Comparison of ENCODE assay signal across 11 cellular contexts in the genomic region with DNA sequence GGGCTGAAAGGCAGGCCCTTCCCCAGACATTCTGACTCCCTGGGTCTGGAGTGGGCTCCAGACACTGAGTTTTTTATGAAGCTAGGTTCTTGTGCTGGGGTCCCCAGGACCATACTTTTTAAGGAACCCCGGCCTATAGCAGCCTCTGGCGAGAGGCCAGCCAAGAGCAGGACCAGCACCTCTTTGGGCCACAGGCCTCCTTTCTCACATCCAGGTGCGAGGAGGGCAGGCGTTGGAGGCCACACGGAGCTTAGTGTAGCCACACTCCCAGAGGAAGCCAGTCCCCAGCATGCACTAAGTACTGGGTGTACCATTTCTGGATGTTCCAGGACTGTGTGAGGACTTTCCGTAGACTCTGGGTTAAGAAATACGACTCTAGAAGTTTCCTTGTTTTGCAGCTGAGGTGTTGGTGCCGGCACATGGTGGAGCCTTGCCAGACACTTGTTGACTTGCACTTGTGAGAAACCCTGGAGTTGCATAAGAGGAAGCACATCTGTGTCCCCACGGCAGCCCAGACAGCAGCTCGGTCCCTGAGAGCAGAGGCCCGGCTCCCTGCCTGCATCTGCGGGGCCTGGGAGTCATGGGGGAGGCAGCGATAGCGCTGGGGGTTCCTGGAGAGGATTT.
DNase-seq lines count a peak whose midpoint lies in the region; ATAC-seq and TF ChIP-seq lines count a peak whose summit lies in the region.
"Had no signal": no experiment of that assay in that cellular context is flagged by ENCODE, and none has a peak within 500 bp of the region (broad histone marks: within the 10 kb centered on the region; RNA-seq: fewer than 3 reads in every experiment).

No MANE protein-coding gene starts in this region.

- H3K9ac ChIP-seq in BLaER1 = peak overlapping the region; percentile 43

- peak; percentile 39 for DNase-seq in NCI-H2029 (lab: John Stamatoyannopoulos, UW)
- DNase-seq in epithelial cell of esophagus (ENCODE audit: low read depth) = peak; percentile 41
- peak; percentile 66 for DNase-seq in mucosa of gallbladder (ENCODE audit: low spot score)
- DNase-seq in posterior cingulate gyrus = no peak
- DNase-seq: mucosa of descending colon, NCI-H146 had no signal

- peak overlapping the region; percentile 73 for H3K27ac ChIP-seq in BLaER1
- H3K27ac ChIP-seq: tibial artery had no signal

- H4K20me1 ChIP-seq in BLaER1 = no peaks in the 10 kb centered on the region

- no peak for TF ChIP-seq CTCF in epithelial cell of esophagus (IDR thresholded peaks at IDR 0.05; ENCODE audit: insufficient read depth, low read depth, low read length, missing control alignments)

- H3K27me3 ChIP-seq in BLaER1 = no peaks in the 10 kb centered on the region

- intact Hi-C loops in posterior cingulate gyrus (cut with DNase I) = loop anchor here (10.0 kb wide), 1 partner anchor 574 kb away; no protein-coding TSS in a partner anchor

- H3K4me3 ChIP-seq in BLaER1 = no peak overlapping the region
- H3K4me3 ChIP-seq in epithelial cell of esophagus (ENCODE audit: low read length) = no peak overlapping the region
- H3K4me3 ChIP-seq: mucosa of descending colon, tibial artery had no signal

- H3K36me3 ChIP-seq in BLaER1 = no peaks in the 10 kb centered on the region
- H3K36me3 ChIP-seq: tibial artery had no signal

- no peaks in the 10 kb centered on the region for H3K9me3 ChIP-seq in BLaER1
- H3K9me3 ChIP-seq: mucosa of descending colon, tibial artery had no signal

- H3K4me1 ChIP-seq in BLaER1 = peaks cover 58% of the 10 kb centered on the region

- H3K4me2 ChIP-seq in BLaER1 = peak overlapping the region; percentile 71

- ATAC-seq in HG03135 (IDR thresholded peaks at IDR 0.05; ENCODE audit: unreplicated experiment) (no peak), GM21825 (IDR thresholded peaks at IDR 0.05; ENCODE audit: unreplicated experiment) (no peak), HG02885 (IDR thresholded peaks at IDR 0.05; ENCODE audit: poor library complexity, unreplicated experiment) (no peak)
- ATAC-seq: mucosa of descending colon had no signal

Comparison
In these comparisons a context has a peak if more than half of its experiments do, and no peak if none do; other contexts are left out.
1. DNase-seq: peak in NCI-H2029 (single experiment), epithelial cell of esophagus (single experiment) and mucosa of gallbladder (single experiment); none in posterior cingulate gyrus (0 of 10).